ENCODE assay signal across 1 cellular context in the genomic region with DNA sequence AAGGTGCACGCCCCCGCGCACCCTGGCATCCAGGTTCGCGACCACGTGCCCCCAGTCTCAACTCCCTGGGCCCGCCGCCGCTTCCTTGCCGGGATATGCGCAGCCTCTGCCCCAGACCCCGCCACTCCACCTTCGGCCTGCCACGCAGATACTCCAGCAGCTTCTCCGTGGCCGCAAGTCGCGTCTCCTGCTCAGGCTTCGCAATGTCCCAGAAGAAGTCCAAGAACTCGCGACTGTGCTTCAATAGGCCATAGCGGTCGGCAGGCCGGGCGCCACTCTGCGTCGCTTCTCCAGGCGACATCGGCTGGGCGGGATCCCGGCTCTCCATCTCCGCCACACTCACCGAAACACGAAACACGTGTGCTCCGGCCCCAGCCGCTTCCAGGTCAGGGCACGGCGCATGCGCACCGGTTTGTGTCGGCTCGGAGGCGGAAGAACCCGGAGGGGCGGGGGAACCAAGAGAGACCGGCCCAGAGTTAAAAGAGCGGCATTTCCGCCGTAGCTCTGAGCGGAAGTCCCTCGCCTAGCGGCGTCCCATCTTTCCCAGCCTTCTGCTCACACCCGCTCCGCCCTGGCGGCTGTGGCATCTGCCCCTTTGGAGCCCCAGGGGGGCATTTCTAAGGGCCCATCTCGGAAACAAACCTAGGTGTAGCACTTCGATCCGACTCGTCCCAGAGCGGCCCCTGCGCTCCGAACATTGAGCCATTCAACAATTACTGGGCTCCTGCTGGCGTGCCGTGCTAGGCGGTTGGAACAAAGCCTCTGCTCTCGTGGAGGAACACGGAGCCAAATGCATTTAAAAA.
TF ChIP-seq lines count a peak whose summit lies in the region.

A gene with protein sequence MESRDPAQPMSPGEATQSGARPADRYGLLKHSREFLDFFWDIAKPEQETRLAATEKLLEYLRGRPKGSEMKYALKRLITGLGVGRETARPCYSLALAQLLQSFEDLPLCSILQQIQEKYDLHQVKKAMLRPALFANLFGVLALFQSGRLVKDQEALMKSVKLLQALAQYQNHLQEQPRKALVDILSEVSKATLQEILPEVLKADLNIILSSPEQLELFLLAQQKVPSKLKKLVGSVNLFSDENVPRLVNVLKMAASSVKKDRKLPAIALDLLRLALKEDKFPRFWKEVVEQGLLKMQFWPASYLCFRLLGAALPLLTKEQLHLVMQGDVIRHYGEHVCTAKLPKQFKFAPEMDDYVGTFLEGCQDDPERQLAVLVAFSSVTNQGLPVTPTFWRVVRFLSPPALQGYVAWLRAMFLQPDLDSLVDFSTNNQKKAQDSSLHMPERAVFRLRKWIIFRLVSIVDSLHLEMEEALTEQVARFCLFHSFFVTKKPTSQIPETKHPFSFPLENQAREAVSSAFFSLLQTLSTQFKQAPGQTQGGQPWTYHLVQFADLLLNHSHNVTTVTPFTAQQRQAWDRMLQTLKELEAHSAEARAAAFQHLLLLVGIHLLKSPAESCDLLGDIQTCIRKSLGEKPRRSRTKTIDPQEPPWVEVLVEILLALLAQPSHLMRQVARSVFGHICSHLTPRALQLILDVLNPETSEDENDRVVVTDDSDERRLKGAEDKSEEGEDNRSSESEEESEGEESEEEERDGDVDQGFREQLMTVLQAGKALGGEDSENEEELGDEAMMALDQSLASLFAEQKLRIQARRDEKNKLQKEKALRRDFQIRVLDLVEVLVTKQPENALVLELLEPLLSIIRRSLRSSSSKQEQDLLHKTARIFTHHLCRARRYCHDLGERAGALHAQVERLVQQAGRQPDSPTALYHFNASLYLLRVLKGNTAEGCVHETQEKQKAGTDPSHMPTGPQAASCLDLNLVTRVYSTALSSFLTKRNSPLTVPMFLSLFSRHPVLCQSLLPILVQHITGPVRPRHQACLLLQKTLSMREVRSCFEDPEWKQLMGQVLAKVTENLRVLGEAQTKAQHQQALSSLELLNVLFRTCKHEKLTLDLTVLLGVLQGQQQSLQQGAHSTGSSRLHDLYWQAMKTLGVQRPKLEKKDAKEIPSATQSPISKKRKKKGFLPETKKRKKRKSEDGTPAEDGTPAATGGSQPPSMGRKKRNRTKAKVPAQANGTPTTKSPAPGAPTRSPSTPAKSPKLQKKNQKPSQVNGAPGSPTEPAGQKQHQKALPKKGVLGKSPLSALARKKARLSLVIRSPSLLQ (N-terminal part only) (minus strand): TSS at position 388 of the 803 bp plus-strand sequence. CDS start 60 bp downstream, at position 328.

TF ChIP-seq in HepG2, 621 proteins besides CTCF, POLR2A, EP300 and RAD21 (continued from another document and continues in another):
- TF ChIP-seq, protein P1, sequence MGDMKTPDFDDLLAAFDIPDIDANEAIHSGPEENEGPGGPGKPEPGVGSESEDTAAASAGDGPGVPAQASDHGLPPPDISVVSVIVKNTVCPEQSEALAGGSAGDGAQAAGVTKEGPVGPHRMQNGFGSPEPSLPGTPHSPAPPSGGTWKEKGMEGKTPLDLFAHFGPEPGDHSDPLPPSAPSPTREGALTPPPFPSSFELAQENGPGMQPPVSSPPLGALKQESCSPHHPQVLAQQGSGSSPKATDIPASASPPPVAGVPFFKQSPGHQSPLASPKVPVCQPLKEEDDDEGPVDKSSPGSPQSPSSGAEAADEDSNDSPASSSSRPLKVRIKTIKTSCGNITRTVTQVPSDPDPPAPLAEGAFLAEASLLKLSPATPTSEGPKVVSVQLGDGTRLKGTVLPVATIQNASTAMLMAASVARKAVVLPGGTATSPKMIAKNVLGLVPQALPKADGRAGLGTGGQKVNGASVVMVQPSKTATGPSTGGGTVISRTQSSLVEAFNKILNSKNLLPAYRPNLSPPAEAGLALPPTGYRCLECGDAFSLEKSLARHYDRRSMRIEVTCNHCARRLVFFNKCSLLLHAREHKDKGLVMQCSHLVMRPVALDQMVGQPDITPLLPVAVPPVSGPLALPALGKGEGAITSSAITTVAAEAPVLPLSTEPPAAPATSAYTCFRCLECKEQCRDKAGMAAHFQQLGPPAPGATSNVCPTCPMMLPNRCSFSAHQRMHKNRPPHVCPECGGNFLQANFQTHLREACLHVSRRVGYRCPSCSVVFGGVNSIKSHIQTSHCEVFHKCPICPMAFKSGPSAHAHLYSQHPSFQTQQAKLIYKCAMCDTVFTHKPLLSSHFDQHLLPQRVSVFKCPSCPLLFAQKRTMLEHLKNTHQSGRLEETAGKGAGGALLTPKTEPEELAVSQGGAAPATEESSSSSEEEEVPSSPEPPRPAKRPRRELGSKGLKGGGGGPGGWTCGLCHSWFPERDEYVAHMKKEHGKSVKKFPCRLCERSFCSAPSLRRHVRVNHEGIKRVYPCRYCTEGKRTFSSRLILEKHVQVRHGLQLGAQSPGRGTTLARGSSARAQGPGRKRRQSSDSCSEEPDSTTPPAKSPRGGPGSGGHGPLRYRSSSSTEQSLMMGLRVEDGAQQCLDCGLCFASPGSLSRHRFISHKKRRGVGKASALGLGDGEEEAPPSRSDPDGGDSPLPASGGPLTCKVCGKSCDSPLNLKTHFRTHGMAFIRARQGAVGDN (CRISPR knock-in tag; IDR thresholded peaks at IDR 0.05): peak; percentile 99
- TF ChIP-seq SNRNP70 (IDR thresholded peaks at IDR 0.05; ENCODE audit: low read depth, low read length): no peak
- TF ChIP-seq NR3C1 (CRISPR knock-in tag; IDR thresholded peaks at IDR 0.05): no peak
- peak; percentile 75; the same call in 1 of the 2 replicates for TF ChIP-seq ZNF782 (CRISPR knock-in tag; IDR thresholded peaks at IDR 0.05; ENCODE audit: borderline replicate concordance)
- TF ChIP-seq, protein P2, sequence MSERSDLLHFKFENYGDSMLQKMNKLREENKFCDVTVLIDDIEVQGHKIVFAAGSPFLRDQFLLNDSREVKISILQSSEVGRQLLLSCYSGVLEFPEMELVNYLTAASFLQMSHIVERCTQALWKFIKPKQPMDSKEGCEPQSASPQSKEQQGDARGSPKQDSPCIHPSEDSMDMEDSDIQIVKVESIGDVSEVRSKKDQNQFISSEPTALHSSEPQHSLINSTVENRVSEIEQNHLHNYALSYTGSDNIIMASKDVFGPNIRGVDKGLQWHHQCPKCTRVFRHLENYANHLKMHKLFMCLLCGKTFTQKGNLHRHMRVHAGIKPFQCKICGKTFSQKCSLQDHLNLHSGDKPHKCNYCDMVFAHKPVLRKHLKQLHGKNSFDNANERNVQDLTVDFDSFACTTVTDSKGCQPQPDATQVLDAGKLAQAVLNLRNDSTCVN (CRISPR knock-in tag; IDR thresholded peaks at IDR 0.05; ENCODE audit: borderline replicate concordance): no peak
- TF ChIP-seq, protein P3, sequence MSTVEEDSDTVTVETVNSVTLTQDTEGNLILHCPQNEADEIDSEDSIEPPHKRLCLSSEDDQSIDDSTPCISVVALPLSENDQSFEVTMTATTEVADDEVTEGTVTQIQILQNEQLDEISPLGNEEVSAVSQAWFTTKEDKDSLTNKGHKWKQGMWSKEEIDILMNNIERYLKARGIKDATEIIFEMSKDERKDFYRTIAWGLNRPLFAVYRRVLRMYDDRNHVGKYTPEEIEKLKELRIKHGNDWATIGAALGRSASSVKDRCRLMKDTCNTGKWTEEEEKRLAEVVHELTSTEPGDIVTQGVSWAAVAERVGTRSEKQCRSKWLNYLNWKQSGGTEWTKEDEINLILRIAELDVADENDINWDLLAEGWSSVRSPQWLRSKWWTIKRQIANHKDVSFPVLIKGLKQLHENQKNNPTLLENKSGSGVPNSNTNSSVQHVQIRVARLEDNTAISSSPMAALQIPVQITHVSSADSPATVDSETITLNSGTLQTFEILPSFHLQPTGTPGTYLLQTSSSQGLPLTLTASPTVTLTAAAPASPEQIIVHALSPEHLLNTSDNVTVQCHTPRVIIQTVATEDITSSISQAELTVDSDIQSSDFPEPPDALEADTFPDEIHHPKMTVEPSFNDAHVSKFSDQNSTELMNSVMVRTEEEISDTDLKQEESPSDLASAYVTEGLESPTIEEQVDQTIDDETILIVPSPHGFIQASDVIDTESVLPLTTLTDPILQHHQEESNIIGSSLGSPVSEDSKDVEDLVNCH (CRISPR knock-in tag; IDR thresholded peaks at IDR 0.05): no peak
- no peak for TF ChIP-seq CEBPB (IDR thresholded peaks at IDR 0.05; ENCODE audit: borderline replicate concordance, low read depth, low read length)
- TF ChIP-seq, protein P4, sequence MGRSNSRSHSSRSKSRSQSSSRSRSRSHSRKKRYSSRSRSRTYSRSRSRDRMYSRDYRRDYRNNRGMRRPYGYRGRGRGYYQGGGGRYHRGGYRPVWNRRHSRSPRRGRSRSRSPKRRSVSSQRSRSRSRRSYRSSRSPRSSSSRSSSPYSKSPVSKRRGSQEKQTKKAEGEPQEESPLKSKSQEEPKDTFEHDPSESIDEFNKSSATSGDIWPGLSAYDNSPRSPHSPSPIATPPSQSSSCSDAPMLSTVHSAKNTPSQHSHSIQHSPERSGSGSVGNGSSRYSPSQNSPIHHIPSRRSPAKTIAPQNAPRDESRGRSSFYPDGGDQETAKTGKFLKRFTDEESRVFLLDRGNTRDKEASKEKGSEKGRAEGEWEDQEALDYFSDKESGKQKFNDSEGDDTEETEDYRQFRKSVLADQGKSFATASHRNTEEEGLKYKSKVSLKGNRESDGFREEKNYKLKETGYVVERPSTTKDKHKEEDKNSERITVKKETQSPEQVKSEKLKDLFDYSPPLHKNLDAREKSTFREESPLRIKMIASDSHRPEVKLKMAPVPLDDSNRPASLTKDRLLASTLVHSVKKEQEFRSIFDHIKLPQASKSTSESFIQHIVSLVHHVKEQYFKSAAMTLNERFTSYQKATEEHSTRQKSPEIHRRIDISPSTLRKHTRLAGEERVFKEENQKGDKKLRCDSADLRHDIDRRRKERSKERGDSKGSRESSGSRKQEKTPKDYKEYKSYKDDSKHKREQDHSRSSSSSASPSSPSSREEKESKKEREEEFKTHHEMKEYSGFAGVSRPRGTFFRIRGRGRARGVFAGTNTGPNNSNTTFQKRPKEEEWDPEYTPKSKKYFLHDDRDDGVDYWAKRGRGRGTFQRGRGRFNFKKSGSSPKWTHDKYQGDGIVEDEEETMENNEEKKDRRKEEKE (IDR thresholded peaks at IDR 0.05): no peak
- TF ChIP-seq ZBTB3 (CRISPR knock-in tag; IDR thresholded peaks at IDR 0.05; ENCODE audit: borderline replicate concordance, low read depth): peak; percentile 60; the same call in 1 of the 2 replicates
- TF ChIP-seq, protein P5, sequence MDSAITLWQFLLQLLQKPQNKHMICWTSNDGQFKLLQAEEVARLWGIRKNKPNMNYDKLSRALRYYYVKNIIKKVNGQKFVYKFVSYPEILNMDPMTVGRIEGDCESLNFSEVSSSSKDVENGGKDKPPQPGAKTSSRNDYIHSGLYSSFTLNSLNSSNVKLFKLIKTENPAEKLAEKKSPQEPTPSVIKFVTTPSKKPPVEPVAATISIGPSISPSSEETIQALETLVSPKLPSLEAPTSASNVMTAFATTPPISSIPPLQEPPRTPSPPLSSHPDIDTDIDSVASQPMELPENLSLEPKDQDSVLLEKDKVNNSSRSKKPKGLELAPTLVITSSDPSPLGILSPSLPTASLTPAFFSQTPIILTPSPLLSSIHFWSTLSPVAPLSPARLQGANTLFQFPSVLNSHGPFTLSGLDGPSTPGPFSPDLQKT (CRISPR knock-in tag; IDR thresholded peaks at IDR 0.05; ENCODE audit: borderline replicate concordance): no peak
- TF ChIP-seq NR2F2 (IDR thresholded peaks at IDR 0.05; ENCODE audit: borderline replicate concordance, low read depth): no peak
- TF ChIP-seq ZNF891 (CRISPR knock-in tag; IDR thresholded peaks at IDR 0.05): peak; percentile 64; the same call in 1 of the 2 replicates
- TF ChIP-seq, protein P6, sequence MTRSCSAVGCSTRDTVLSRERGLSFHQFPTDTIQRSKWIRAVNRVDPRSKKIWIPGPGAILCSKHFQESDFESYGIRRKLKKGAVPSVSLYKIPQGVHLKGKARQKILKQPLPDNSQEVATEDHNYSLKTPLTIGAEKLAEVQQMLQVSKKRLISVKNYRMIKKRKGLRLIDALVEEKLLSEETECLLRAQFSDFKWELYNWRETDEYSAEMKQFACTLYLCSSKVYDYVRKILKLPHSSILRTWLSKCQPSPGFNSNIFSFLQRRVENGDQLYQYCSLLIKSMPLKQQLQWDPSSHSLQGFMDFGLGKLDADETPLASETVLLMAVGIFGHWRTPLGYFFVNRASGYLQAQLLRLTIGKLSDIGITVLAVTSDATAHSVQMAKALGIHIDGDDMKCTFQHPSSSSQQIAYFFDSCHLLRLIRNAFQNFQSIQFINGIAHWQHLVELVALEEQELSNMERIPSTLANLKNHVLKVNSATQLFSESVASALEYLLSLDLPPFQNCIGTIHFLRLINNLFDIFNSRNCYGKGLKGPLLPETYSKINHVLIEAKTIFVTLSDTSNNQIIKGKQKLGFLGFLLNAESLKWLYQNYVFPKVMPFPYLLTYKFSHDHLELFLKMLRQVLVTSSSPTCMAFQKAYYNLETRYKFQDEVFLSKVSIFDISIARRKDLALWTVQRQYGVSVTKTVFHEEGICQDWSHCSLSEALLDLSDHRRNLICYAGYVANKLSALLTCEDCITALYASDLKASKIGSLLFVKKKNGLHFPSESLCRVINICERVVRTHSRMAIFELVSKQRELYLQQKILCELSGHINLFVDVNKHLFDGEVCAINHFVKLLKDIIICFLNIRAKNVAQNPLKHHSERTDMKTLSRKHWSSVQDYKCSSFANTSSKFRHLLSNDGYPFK (CRISPR knock-in tag; IDR thresholded peaks at IDR 0.05; ENCODE audit: borderline replicate concordance): peak; percentile 93
- peak; percentile 86 for TF ChIP-seq MED8 (CRISPR knock-in tag; IDR thresholded peaks at IDR 0.05; ENCODE audit: insufficient replicate concordance)
- TF ChIP-seq, protein P7, sequence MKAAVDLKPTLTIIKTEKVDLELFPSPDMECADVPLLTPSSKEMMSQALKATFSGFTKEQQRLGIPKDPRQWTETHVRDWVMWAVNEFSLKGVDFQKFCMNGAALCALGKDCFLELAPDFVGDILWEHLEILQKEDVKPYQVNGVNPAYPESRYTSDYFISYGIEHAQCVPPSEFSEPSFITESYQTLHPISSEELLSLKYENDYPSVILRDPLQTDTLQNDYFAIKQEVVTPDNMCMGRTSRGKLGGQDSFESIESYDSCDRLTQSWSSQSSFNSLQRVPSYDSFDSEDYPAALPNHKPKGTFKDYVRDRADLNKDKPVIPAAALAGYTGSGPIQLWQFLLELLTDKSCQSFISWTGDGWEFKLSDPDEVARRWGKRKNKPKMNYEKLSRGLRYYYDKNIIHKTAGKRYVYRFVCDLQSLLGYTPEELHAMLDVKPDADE (CRISPR knock-in tag; IDR thresholded peaks at IDR 0.05): no peak
- TF ChIP-seq ZNF143 (CRISPR knock-in tag; IDR thresholded peaks at IDR 0.05): peak; percentile 48; the same call in 1 of the 2 replicates
- TF ChIP-seq, protein P8, sequence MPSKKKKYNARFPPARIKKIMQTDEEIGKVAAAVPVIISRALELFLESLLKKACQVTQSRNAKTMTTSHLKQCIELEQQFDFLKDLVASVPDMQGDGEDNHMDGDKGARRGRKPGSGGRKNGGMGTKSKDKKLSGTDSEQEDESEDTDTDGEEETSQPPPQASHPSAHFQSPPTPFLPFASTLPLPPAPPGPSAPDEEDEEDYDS (CRISPR knock-in tag; IDR thresholded peaks at IDR 0.05): peak; percentile 87
- peak; percentile 67 for TF ChIP-seq ZNF883 (CRISPR knock-in tag; IDR thresholded peaks at IDR 0.05; ENCODE audit: not compliant biosample characterization)
- 0 out of 2 replicates have a peak, but pooled peaks have one; percentile 38 for TF ChIP-seq IRX3 (CRISPR knock-in tag; IDR thresholded peaks at IDR 0.05; ENCODE audit: borderline replicate concordance, low read depth)
- no peak for TF ChIP-seq CHD4 (IDR thresholded peaks at IDR 0.05; ENCODE audit: borderline replicate concordance, low read length)
- TF ChIP-seq CBX2 (IDR thresholded peaks at IDR 0.05; ENCODE audit: low read depth, low read length): no peak
- no peak for TF ChIP-seq CBX2 (CRISPR knock-in tag; IDR thresholded peaks at IDR 0.05; ENCODE audit: low read depth)
- peak; percentile 24; the same call in 1 of the 2 replicates for TF ChIP-seq ARID2 (CRISPR knock-in tag; IDR thresholded peaks at IDR 0.05; ENCODE audit: borderline replicate concordance)
